8 cellular contexts compared by ENCODE assay signal in the genomic region with DNA sequence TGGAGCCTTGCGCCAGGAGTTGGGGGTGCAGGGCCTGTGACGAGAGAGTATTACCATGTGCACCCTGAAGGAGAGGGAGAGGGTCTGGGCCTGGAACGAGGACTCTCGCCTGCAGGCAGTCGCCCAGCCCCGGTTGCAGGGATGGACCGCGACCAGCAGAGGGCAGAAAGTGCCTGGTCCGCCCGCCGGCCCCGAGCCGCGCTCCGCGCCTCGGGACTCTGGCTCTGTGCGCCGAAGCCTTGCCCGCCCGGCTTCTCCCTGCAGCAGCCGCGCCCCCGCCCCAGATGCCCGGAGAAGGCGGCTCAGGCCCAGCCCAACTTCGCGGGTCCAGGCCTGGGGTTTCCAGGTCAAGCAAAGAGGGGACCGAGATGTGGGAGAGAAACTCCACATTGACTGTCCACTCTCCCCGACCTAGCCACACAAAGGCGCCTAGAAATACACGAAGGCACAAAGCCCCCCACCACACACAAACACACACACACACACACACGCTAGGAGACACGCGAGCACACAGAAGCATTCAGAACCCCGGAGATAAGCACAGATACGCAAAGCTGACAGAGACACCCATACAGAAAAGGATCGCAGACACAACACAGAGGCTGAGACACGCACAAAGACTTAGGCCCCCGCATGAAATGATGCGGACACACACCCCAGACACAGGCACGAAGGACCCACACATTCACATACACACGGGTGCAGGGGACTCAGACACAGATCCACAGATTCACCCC. TPM values are rescaled to one million over a fixed set of nuclear protein-coding genes. Genes with fewer than 3 reads are reported as not detected.
A peak's percentile ranks its signal among the peaks of the same experiment; 100 is the strongest.
DNase-seq lines count a peak whose midpoint lies in the region; ATAC-seq and TF ChIP-seq lines count a peak whose summit lies in the region.

No MANE protein-coding gene starts in this region.

- ATAC-seq in GM21737 (IDR thresholded peaks at IDR 0.05; ENCODE audit: unreplicated experiment): no peak

- DNase-seq in NCI-H524 (lab: John Stamatoyannopoulos, UW): peak; percentile 65 to 85
- no peak for DNase-seq in NCI-H524 treated with DMSO at 0.1 percent for 48 hours (lab: John Stamatoyannopoulos, UW)
- DNase-seq in NCI-H1694 treated with DMSO at 0.1 percent for 48 hours (lab: John Stamatoyannopoulos, UW): peak; percentile 54
- DNase-seq in activated CD4-positive, CD25-positive, alpha-beta regulatory T cell treated with anti-CD3 and anti-CD28 coated beads, Interleukin-2, amount 50 U/mL, for 72 hours: peak; percentile 73
- DNase-seq in caudate nucleus (lab: John Stamatoyannopoulos, UW): peak in 44 of 61 donors; percentile 6 to 58 (median 30)
- no peak for DNase-seq in kidney epithelial cell (ENCODE audit: low read depth)
- DNase-seq in stimulated activated CD4-positive, alpha-beta T cell treated with anti-CD3 and anti-CD28 coated beads, Interleukin-1b, Interleukin-23, amount 100 ng/mL, for 48 hours: peak; percentile 76

- TF ChIP-seq CTCF in kidney epithelial cell (IDR thresholded peaks at IDR 0.05; ENCODE audit: insufficient read depth, low read length, poor library complexity, severe bottlenecking): peak; percentile 78

- peaks cover 86% of the 10 kb centered on the region for H3K27me3 ChIP-seq in kidney epithelial cell (ENCODE audit: control insufficient read depth, insufficient read depth, low read length)

- H3K27ac ChIP-seq in caudate nucleus (ENCODE audit: low read depth, low read length): no peak overlapping the region

- H3K4me3 ChIP-seq in kidney epithelial cell (ENCODE audit: low read depth, low read length): no peak overlapping the region

- no peaks in the 10 kb centered on the region for H3K36me3 ChIP-seq in kidney epithelial cell (ENCODE audit: control insufficient read depth, insufficient read depth, low read length)

RNA-seq across cellular contexts. Expression of gene LMX1B, which starts 2.0 kb away (rescaled TPM):
- total RNA-seq in kidney epithelial cell: 1.7 and 2.6 TPM in 2 replicates

Comparison
In these comparisons a context has a peak if more than half of its experiments do, and no peak if none do; other contexts are left out.
1. DNase-seq: peak in NCI-H524 (2 of 2), NCI-H1694 treated with DMSO at 0.1 percent for 48 hours (single experiment), activated CD4-positive, CD25-positive, alpha-beta regulatory T cell treated with anti-CD3 and anti-CD28 coated beads, Interleukin-2, amount 50 U/mL, for 72 hours (single experiment), caudate nucleus (44 of 61) and stimulated activated CD4-positive, alpha-beta T cell treated with anti-CD3 and anti-CD28 coated beads, Interleukin-1b, Interleukin-23, amount 100 ng/mL, for 48 hours (single experiment); none in NCI-H524 treated with DMSO at 0.1 percent for 48 hours (single experiment) and kidney epithelial cell (single experiment).